Comparison of ENCODE assay signal across 8 cellular contexts in the genomic region with DNA sequence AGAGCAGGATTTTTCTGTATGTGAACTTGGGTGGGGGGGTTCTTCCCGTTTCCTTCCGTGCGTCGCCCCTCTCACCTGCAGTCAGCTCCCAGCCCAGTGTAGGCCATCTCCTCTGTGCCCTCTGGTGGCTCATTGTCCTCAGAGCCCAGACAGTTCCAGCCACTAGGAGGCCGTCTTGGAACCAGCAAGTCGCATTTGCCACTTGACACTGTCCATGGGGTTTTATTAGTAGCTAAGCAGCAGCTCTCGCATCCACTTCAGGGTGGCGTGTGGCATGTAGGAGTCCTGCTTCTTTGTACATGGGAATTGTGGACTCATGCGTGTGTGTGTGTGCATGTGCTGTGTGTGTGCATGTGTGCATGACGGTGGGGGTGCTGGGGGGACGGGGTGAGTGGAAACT.
DNase-seq lines count a peak whose midpoint lies in the region; ATAC-seq and TF ChIP-seq lines count a peak whose summit lies in the region.

No MANE protein-coding gene starts in this region.

- H3K4me3 ChIP-seq in BE2C (ENCODE audit: low read depth, low read length), result no peak overlapping the region
- H3K4me3 ChIP-seq in GM23248, result no peak overlapping the region
- no peak overlapping the region for H3K4me3 ChIP-seq in SJSA1
- H3K4me3 ChIP-seq in osteoblast (ENCODE audit: insufficient read depth, low read length), result no peak overlapping the region

- no peaks in the 10 kb centered on the region for H3K27me3 ChIP-seq in BE2C
- no peaks in the 10 kb centered on the region for H3K27me3 ChIP-seq in GM23248 (replicated peaks; ENCODE audit: insufficient read depth)
- H3K27me3 ChIP-seq in SJSA1 (replicated peaks), result no peaks in the 10 kb centered on the region
- no peaks in the 10 kb centered on the region for H3K27me3 ChIP-seq in osteoblast (ENCODE audit: insufficient read depth, low read length)

- no peaks in the 10 kb centered on the region for H3F3A ChIP-seq in GM23248 (ENCODE audit: insufficient read depth)

- no peak overlapping the region for H3K9ac ChIP-seq in GM23248

- WGBS in GM23248 (ENCODE audit: low coverage in 1 of 2, low lambda C conversion rate in 2 of 2, missing lambda C conversion rate in 2 of 2), 2 experiments, result 82 to 83% methylated on average over 11 of the region's 11 CpGs

- no peak for ATAC-seq in HG03039 (IDR thresholded peaks at IDR 0.05; ENCODE audit: unreplicated experiment)
- ATAC-seq in GM19452 (IDR thresholded peaks at IDR 0.05; ENCODE audit: unreplicated experiment), result no peak
- ATAC-seq in GM21786 (IDR thresholded peaks at IDR 0.05; ENCODE audit: unreplicated experiment), result no peak

- TF ChIP-seq CTCF in BE2C (IDR thresholded peaks at IDR 0.05; ENCODE audit: low read depth, low read length) (peak; percentile 89), osteoblast (IDR thresholded peaks at IDR 0.05; ENCODE audit: extremely low read depth, low read depth, low read length) (peak; percentile 57)

- peaks cover 45% of the 10 kb centered on the region for H3K36me3 ChIP-seq in BE2C
- H3K36me3 ChIP-seq in GM23248 (ENCODE audit: low read depth), result peaks cover 35% of the 10 kb centered on the region
- peaks cover 88% of the 10 kb centered on the region for H3K36me3 ChIP-seq in SJSA1
- peaks cover 84% of the 10 kb centered on the region for H3K36me3 ChIP-seq in osteoblast (ENCODE audit: insufficient read depth, low read length)

- no peak overlapping the region for H2AFZ ChIP-seq in GM23248
- no peak overlapping the region for H2AFZ ChIP-seq in osteoblast (ENCODE audit: low read length)

- DNase-seq in BE2C (peak; percentile 62), GM23248 (peak; percentile 54), SJSA1 (ENCODE audit: low read depth in 1 of 2, low spot score in 2 of 2) (peak; percentile 53 to 74), fibroblast of gingiva (ENCODE audit: low read depth) (peak; percentile 55), osteoblast (ENCODE audit: insufficient read length, low spot score, missing footprints) (peak; percentile 77)

- H4K20me1 ChIP-seq in GM23248 (ENCODE audit: insufficient read depth) (no peaks in the 10 kb centered on the region), osteoblast (ENCODE audit: insufficient read depth, low read length) (no peaks in the 10 kb centered on the region)

- in situ Hi-C loops in GM23248 (cut with MboI), result no loop called here

- H3K4me2 ChIP-seq in GM23248 (ENCODE audit: unreplicated experiment), result no peak overlapping the region
- no peak overlapping the region for H3K4me2 ChIP-seq in osteoblast (ENCODE audit: insufficient read depth, low read length)

- H3K27ac ChIP-seq in GM23248 (no peak overlapping the region), SJSA1 (no peak overlapping the region), osteoblast (ENCODE audit: low read depth, low read length) (no peak overlapping the region)

- H3K4me1 ChIP-seq in BE2C (no peaks in the 10 kb centered on the region; the same call in 1 of the 2 replicates), GM23248 (ENCODE audit: insufficient read depth) (no peaks in the 10 kb centered on the region), SJSA1 (replicated peaks) (0 out of 2 replicates have a peak, but pooled peaks cover 3% of the 10 kb centered on the region), osteoblast (ENCODE audit: insufficient read depth, low read length) (no peaks in the 10 kb centered on the region)

- no peaks in the 10 kb centered on the region for H3K9me2 ChIP-seq in GM23248 (ENCODE audit: insufficient read depth)

- H3K79me2 ChIP-seq in GM23248 (ENCODE audit: insufficient read depth) (no peaks in the 10 kb centered on the region), osteoblast (ENCODE audit: insufficient read depth, low read length) (peaks cover 6% of the 10 kb centered on the region)

- H3K9me3 ChIP-seq in BE2C (no peaks in the 10 kb centered on the region), GM23248 (ENCODE audit: low read depth) (no peaks in the 10 kb centered on the region), SJSA1 (replicated peaks) (no peaks in the 10 kb centered on the region), osteoblast (ENCODE audit: low read depth, low read length) (no peaks in the 10 kb centered on the region)
